Comparison of ENCODE assay signal across 9 cellular contexts in genomic region chr5:73508521-73508920, GRCh38. TPM values are rescaled to one million over a fixed set of nuclear protein-coding genes. Genes with fewer than 3 reads are reported as not detected.
DNase-seq lines count a peak whose midpoint lies in the region; ATAC-seq, FAIRE-seq and TF ChIP-seq lines count a peak whose summit lies in the region.
"Not testable (repeated sequence)": the region's sequence is repeated elsewhere in the genome, so short reads cannot be mapped to it uniquely, and the experiment has no call there.
"Had no signal": no experiment of that assay in that cellular context is flagged by ENCODE, and none has a peak within 500 bp of the region (broad histone marks: within the 10 kb centered on the region; RNA-seq: fewer than 3 reads in every experiment).

No MANE protein-coding gene starts in this region.

- peaks cover 20% of the 10 kb centered on the region for H3K36me3 Mint-ChIP-seq in WTC11
- H3K36me3 Mint-ChIP-seq in activated naive CD8-positive, alpha-beta T cell treated with anti-CD3 and anti-CD28 coated beads, Interleukin-2, amount 10 ng/mL, durations not matched to agents 7 days and 5 days: not testable (repeated sequence)

- TF ChIP-seq POLR2A in GM12891 (IDR thresholded peaks at IDR 0.05; ENCODE audit: low read depth, low read length); esophagus muscularis mucosa (IDR thresholded peaks at IDR 0.05; ENCODE audit: low read depth); right lobe of liver (IDR thresholded peaks at IDR 0.05): not testable (repeated sequence)

- POLR2A ChIA-PET in WTC11 (lab: Charles Lee): interaction anchor here (0.6 kb wide), 1 partner anchor 1691 kb away, joined by 3 read pairs; no protein-coding TSS in a partner anchor
- POLR2A ChIA-PET in activated naive CD8-positive, alpha-beta T cell treated with anti-CD3 and anti-CD28 coated beads, Interleukin-2, amount 10 ng/mL, durations not matched to agents 7 days and 5 days (lab: Charles Lee): not testable (repeated sequence)

- 59% methylated on average over 26 of the region's 26 CpGs for WGBS in esophagus muscularis mucosa
- WGBS in right lobe of liver (ENCODE audit: insufficient coverage, low coverage, low lambda C conversion rate, missing lambda C conversion rate): 80% methylated on average over 1 of the region's 26 CpGs
- 95 to 98% methylated on average over 26 of the region's 26 CpGs for WGBS in pancreas, 2 donors

- H3K4me3 ChIP-seq in esophagus muscularis mucosa: peak overlapping the region; percentile 8 to 36 (median 20)
- H3K4me3 ChIP-seq in right lobe of liver, pancreas, upper lobe of right lung: not testable (repeated sequence)

- H3K4me3 Mint-ChIP-seq in WTC11; activated naive CD8-positive, alpha-beta T cell treated with anti-CD3 and anti-CD28 coated beads, Interleukin-2, amount 10 ng/mL, durations not matched to agents 7 days and 5 days: not testable (repeated sequence)

- H3K36me3 ChIP-seq in esophagus muscularis mucosa: peaks cover 28 to 35% (median 33%) of the 10 kb centered on the region in 4 donors
- peaks cover 5 to 31% (median 18%) of the 10 kb centered on the region in 4 donors for H3K36me3 ChIP-seq in right lobe of liver
- H3K36me3 ChIP-seq in pancreas: peaks cover 0 to 28% (median 9%) of the 10 kb centered on the region in 3 donors
- H3K36me3 ChIP-seq in upper lobe of right lung: peaks cover 33% of the 10 kb centered on the region

- not testable (repeated sequence) for TF ChIP-seq CTCF in WTC11 (IDR thresholded peaks at IDR 0.05); right lobe of liver (IDR thresholded peaks at IDR 0.05); pancreas (IDR thresholded peaks at IDR 0.05); upper lobe of right lung (IDR thresholded peaks at IDR 0.05)
- TF ChIP-seq CTCF in esophagus muscularis mucosa (IDR thresholded peaks at IDR 0.05): peak in 2 of 3 experiments; percentile 7 to 43

- H3K9me3 Mint-ChIP-seq in WTC11; activated naive CD8-positive, alpha-beta T cell treated with anti-CD3 and anti-CD28 coated beads, Interleukin-2, amount 10 ng/mL, durations not matched to agents 7 days and 5 days: not testable (repeated sequence)

- peak overlapping the region; percentile 57 to 74 (median 60) for H3K27ac ChIP-seq in esophagus muscularis mucosa (replicated peaks in 1 of 4)
- not testable (repeated sequence) for H3K27ac ChIP-seq in right lobe of liver, pancreas, upper lobe of right lung

- not testable (repeated sequence) for H3K9me3 ChIP-seq in esophagus muscularis mucosa, right lobe of liver, pancreas, upper lobe of right lung

- peaks cover 0 to 22% (median 16%) of the 10 kb centered on the region in 4 donors for H3K4me1 ChIP-seq in esophagus muscularis mucosa
- not testable (repeated sequence) for H3K4me1 ChIP-seq in right lobe of liver, pancreas, upper lobe of right lung

- H3K27me3 ChIP-seq in esophagus muscularis mucosa, right lobe of liver, pancreas, upper lobe of right lung: not testable (repeated sequence)

- ATAC-seq in HG02798 (IDR thresholded peaks at IDR 0.05; ENCODE audit: poor library complexity, unreplicated experiment): peak; percentile 62
- peak; percentile 39; the same call in 1 of the 2 replicates for ATAC-seq in WTC11
- ATAC-seq in activated naive CD8-positive, alpha-beta T cell treated with anti-CD3 and anti-CD28 coated beads, Interleukin-2, amount 10 ng/mL, durations not matched to agents 7 days and 5 days (ENCODE audit: low read depth): peak; percentile 73
- peak; percentile 40 to 67 (median 44) for ATAC-seq in right lobe of liver
- peak; percentile 43 to 68 (median 50) for ATAC-seq in pancreas
- peak; percentile 63 for ATAC-seq in upper lobe of right lung

- not testable (repeated sequence) for H3K4me1 Mint-ChIP-seq in WTC11; activated naive CD8-positive, alpha-beta T cell treated with anti-CD3 and anti-CD28 coated beads, Interleukin-2, amount 10 ng/mL, durations not matched to agents 7 days and 5 days

- CTCF ChIA-PET in WTC11 (lab: Charles Lee): interaction anchor here (1.3 kb wide), 1 partner anchor 11 kb away, joined by 6 read pairs; no protein-coding TSS in a partner anchor

- not testable (repeated sequence) for TF ChIP-seq EP300 in esophagus muscularis mucosa (IDR thresholded peaks at IDR 0.05)

- H3K27ac Mint-ChIP-seq in WTC11; activated naive CD8-positive, alpha-beta T cell treated with anti-CD3 and anti-CD28 coated beads, Interleukin-2, amount 10 ng/mL, durations not matched to agents 7 days and 5 days: not testable (repeated sequence)

- H3K27me3 Mint-ChIP-seq in WTC11 (ENCODE audit: low read depth); activated naive CD8-positive, alpha-beta T cell treated with anti-CD3 and anti-CD28 coated beads, Interleukin-2, amount 10 ng/mL, durations not matched to agents 7 days and 5 days: not testable (repeated sequence)

- DNase-seq in GM12891 (ENCODE audit: insufficient read length, low spot score); WTC11 (ENCODE audit: low spot score); activated naive CD8-positive, alpha-beta T cell treated with anti-CD3 and anti-CD28 coated beads, Interleukin-2, amount 10 ng/mL, durations not matched to agents 7 days and 5 days; esophagus muscularis mucosa (ENCODE audit: extremely low spot score); right lobe of liver; pancreas; upper lobe of right lung: not testable (repeated sequence)

- FAIRE-seq in GM12891 (lab: Jason Lieb, UNC): peak; percentile 76
- not testable (repeated sequence) for FAIRE-seq in pancreas (lab: Jason Lieb, UNC)

- intact Hi-C loops in esophagus muscularis mucosa (cut with DNase I); right lobe of liver (cut with DNase I); pancreas (cut with DNase I); upper lobe of right lung (cut with DNase I): not testable (repeated sequence)

RNA-seq across cellular contexts. Expression of gene BTF3, which starts 10.3 kb away (rescaled TPM):
- polyA plus RNA-seq in GM12891 (2012; ENCODE audit: low read depth, missing spikeins): 946 TPM
- total RNA-seq in WTC11 (2021) (736 to 764 TPM (median 736 TPM) in 3 replicates), esophagus muscularis mucosa (100 to 1,000 TPM; 455 to 574 (median 539) TPM), right lobe of liver (100 to 1,000 TPM; 157 to 250 (median 198) TPM), pancreas (100 to 1,000 TPM; 203 to 366 (median 292) TPM), upper lobe of right lung (394 TPM)
- total RNA-seq in activated naive CD8-positive, alpha-beta T cell treated with anti-CD3 and anti-CD28 coated beads, Interleukin-2, amount 10 ng/mL, durations not matched to agents 7 days and 5 days: 100 to 1,000 TPM; 658 to 664 TPM
- polyA plus RNA-seq in pancreas: 100 to 1,000 TPM; 254 to 320 TPM

RNA-seq across cellular contexts. Expression of gene ANKRA2, which starts 56.9 kb away (rescaled TPM):
- 14.1 TPM for polyA plus RNA-seq in GM12891 (2012; ENCODE audit: low read depth, missing spikeins)
- 14.3 to 17.7 TPM (median 14.5 TPM) in 3 replicates for total RNA-seq in WTC11 (2021)
- 10 to 100 TPM; 32.9 to 33.0 TPM for total RNA-seq in activated naive CD8-positive, alpha-beta T cell treated with anti-CD3 and anti-CD28 coated beads, Interleukin-2, amount 10 ng/mL, durations not matched to agents 7 days and 5 days
- total RNA-seq in esophagus muscularis mucosa: 10 to 100 TPM; 18.1 to 28.2 (median 23.0) TPM
- 10 to 100 TPM in 1 of 6 experiments, 1 to 10 TPM in 5; 7.4 to 12.2 (median 9.0) TPM for total RNA-seq in right lobe of liver
- total RNA-seq in pancreas: 10 to 100 TPM in 2 of 6 donors, 1 to 10 TPM in 4; 6.9 to 15.7 (median 9.6) TPM
- polyA plus RNA-seq in pancreas: 10 to 100 TPM; 10.6 to 20.4 TPM
- total RNA-seq in upper lobe of right lung: 24.0 TPM

RNA-seq across cellular contexts. Expression of gene UTP15, which starts 57.0 kb away (rescaled TPM):
- 14.7 TPM for polyA plus RNA-seq in GM12891 (2012; ENCODE audit: low read depth, missing spikeins)
- total RNA-seq in WTC11 (2021) (26.2 to 35.2 TPM (median 26.7 TPM) in 3 replicates), esophagus muscularis mucosa (10 to 100 TPM in 2 of 4 donors, 1 to 10 TPM in 2; 7.0 to 18.1 (median 11.9) TPM), right lobe of liver (10 to 100 TPM in 3 of 6 experiments, 1 to 10 TPM in 3; 6.0 to 16.5 (median 10.6) TPM), pancreas (1 to 10 TPM; 3.0 to 8.2 (median 6.9) TPM), upper lobe of right lung (20.1 TPM)
- total RNA-seq in activated naive CD8-positive, alpha-beta T cell treated with anti-CD3 and anti-CD28 coated beads, Interleukin-2, amount 10 ng/mL, durations not matched to agents 7 days and 5 days: 10 to 100 TPM; 21.6 to 22.4 TPM
- 1 to 10 TPM; 1.9 to 4.5 TPM for polyA plus RNA-seq in pancreas

RNA-seq across cellular contexts. Expression of gene FOXD1, which starts 59.9 kb away (rescaled TPM):
- 0.04 TPM for polyA plus RNA-seq in GM12891 (2012; ENCODE audit: low read depth, missing spikeins)
- total RNA-seq in WTC11 (2021): 7.0 to 10.3 TPM (median 7.9 TPM) in 3 replicates
- under 1 TPM in 1 of 2 experiments, not detected in 1; 0.14 TPM for total RNA-seq in activated naive CD8-positive, alpha-beta T cell treated with anti-CD3 and anti-CD28 coated beads, Interleukin-2, amount 10 ng/mL, durations not matched to agents 7 days and 5 days
- total RNA-seq in esophagus muscularis mucosa: 10 to 100 TPM in 3 of 4 donors, 1 to 10 TPM in 1; 5.0 to 23.4 (median 13.6) TPM
- not detected for total RNA-seq in right lobe of liver
- total RNA-seq in pancreas: under 1 TPM in 2 of 6 donors, not detected in 4; 0.06 to 0.12 TPM
- under 1 TPM in 1 of 2 donors, not detected in 1; 0.14 TPM for polyA plus RNA-seq in pancreas
- 1.2 TPM for total RNA-seq in upper lobe of right lung
- polyA plus RNA-seq: GM23338 had no signal
